Comparison of ENCODE assay signal across 9 cellular contexts in genomic region chr12:68612675-68613074, GRCh38. TPM values are rescaled to one million over a fixed set of nuclear protein-coding genes. Genes with fewer than 3 reads are reported as not detected.
DNase-seq lines count a peak whose midpoint lies in the region; ATAC-seq and TF ChIP-seq lines count a peak whose summit lies in the region.
"Had no signal": no experiment of that assay in that cellular context is flagged by ENCODE, and none has a peak within 500 bp of the region (broad histone marks: within the 10 kb centered on the region; RNA-seq: fewer than 3 reads in every experiment).

No MANE protein-coding gene starts in this region.

- H3K36me3 Mint-ChIP-seq in activated naive CD4-positive, alpha-beta T cell treated with anti-CD3 and anti-CD28 coated beads, Interleukin-2, amount 10 ng/mL, durations not matched to agents 7 days and 5 days: peaks cover 47% of the 10 kb centered on the region

- H3K4me3 Mint-ChIP-seq in activated naive CD4-positive, alpha-beta T cell treated with anti-CD3 and anti-CD28 coated beads, Interleukin-2, amount 10 ng/mL, durations not matched to agents 7 days and 5 days: peak overlapping the region; percentile 96

- H3K9me3 ChIP-seq in ascending aorta: no peaks in the 10 kb centered on the region
- no peaks in the 10 kb centered on the region for H3K9me3 ChIP-seq in liver (ENCODE audit: control insufficient read depth in 4 of 4, low read length in 3 of 4)
- no peaks in the 10 kb centered on the region for H3K9me3 ChIP-seq in transverse colon

- no peak for TF ChIP-seq CTCF in ascending aorta (IDR thresholded peaks at IDR 0.05)
- TF ChIP-seq CTCF in liver (IDR thresholded peaks at IDR 0.05; ENCODE audit: low read depth, low read length, missing input control): no peak
- no peak for TF ChIP-seq CTCF in transverse colon (IDR thresholded peaks at IDR 0.05)

- peaks cover 54% of the 10 kb centered on the region for H3K4me1 Mint-ChIP-seq in activated naive CD4-positive, alpha-beta T cell treated with anti-CD3 and anti-CD28 coated beads, Interleukin-2, amount 10 ng/mL, durations not matched to agents 7 days and 5 days

- TF ChIP-seq POLR2A in transverse colon (IDR thresholded peaks at IDR 0.05): peak; percentile 69

- TF ChIP-seq EP300 in transverse colon (IDR thresholded peaks at IDR 0.05; ENCODE audit: low read depth): no peak

- in situ Hi-C loops in transverse colon (cut with MboI; ENCODE audit: low pct_ligation_motif_present in 1 of 4, low pct_unique_long_range_greater_than_20kb in 1 of 4, low sequenced_read_pairs in 3 of 4): loop anchor here in 1 of 4 donors (25.0 kb wide), 1 partner anchor 250 kb away; no protein-coding TSS in a partner anchor

- 10% methylated on average over 4 of the region's 4 CpGs for WGBS in liver
- WGBS in transverse colon (ENCODE audit: low coverage in 1 of 2), 2 donors: 2 to 3% methylated on average over 4 of the region's 4 CpGs

- peak overlapping the region; percentile 99 to 100 for H3K27ac ChIP-seq in ascending aorta
- H3K27ac ChIP-seq in liver (ENCODE audit: low read depth in 1 of 2, low read length in 2 of 2): peak overlapping the region; percentile 95 to 97
- peak overlapping the region; percentile 92 to 100 (median 97) for H3K27ac ChIP-seq in transverse colon

- CTCF ChIA-PET in activated naive CD4-positive, alpha-beta T cell treated with anti-CD3 and anti-CD28 coated beads, Interleukin-2, amount 10 ng/mL, durations not matched to agents 7 days and 5 days (lab: Charles Lee): interaction anchor here (0.9 to 1.3 kb wide), 2 partner anchors 48 to 253 kb away, joined by 3 read pairs; no protein-coding TSS in a partner anchor

- TF ChIP-seq RAD21 in liver (IDR thresholded peaks at IDR 0.05): no peak

- DNase-seq in activated naive CD4-positive, alpha-beta T cell treated with anti-CD3 and anti-CD28 coated beads, Interleukin-2, amount 10 ng/mL, durations not matched to agents 7 days and 5 days: no peak
- DNase-seq in activated naive CD4-positive, alpha-beta T cell treated with Interleukin-2 at 50 U/mL for 16 hours: no peak
- DNase-seq in ascending aorta (ENCODE audit: low spot score in 2 of 2): no peak
- DNase-seq in transverse colon: no peak
- DNase-seq in DMS 273 (lab: John Stamatoyannopoulos, UW; ENCODE audit: unreplicated experiment): no peak
- DNase-seq in cerebellar nuclear complex (lab: John Stamatoyannopoulos, UW): no peak
- DNase-seq: NCI-H1105 had no signal

- ATAC-seq in HG03378 (IDR thresholded peaks at IDR 0.05; ENCODE audit: unreplicated experiment): no peak

- H3K4me1 ChIP-seq in ascending aorta (peaks cover 13 to 34% of the 10 kb centered on the region in 2 donors), liver (ENCODE audit: control insufficient read depth in 4 of 4, insufficient read depth in 4 of 4, low read length in 3 of 4) (peaks cover 11 to 35% (median 27%) of the 10 kb centered on the region in 4 donors), transverse colon (peaks cover 33 to 58% (median 46%) of the 10 kb centered on the region in 4 donors)

- peaks cover 2% of the 10 kb centered on the region for H3K9me3 Mint-ChIP-seq in activated naive CD4-positive, alpha-beta T cell treated with anti-CD3 and anti-CD28 coated beads, Interleukin-2, amount 10 ng/mL, durations not matched to agents 7 days and 5 days

- H3K27me3 ChIP-seq in ascending aorta (no peaks in the 10 kb centered on the region), liver (ENCODE audit: control insufficient read depth in 4 of 4, insufficient read depth in 4 of 4, low read length in 3 of 4) (no peaks in the 10 kb centered on the region), transverse colon (no peaks in the 10 kb centered on the region)

- H3K36me3 ChIP-seq in ascending aorta: no peaks in the 10 kb centered on the region
- no peaks in the 10 kb centered on the region for H3K36me3 ChIP-seq in liver (ENCODE audit: control insufficient read depth in 4 of 4, insufficient read depth in 3 of 4, low read depth in 1 of 4, low read length in 3 of 4)
- H3K36me3 ChIP-seq in transverse colon: no peaks in the 10 kb centered on the region

- H3K4me3 ChIP-seq in ascending aorta: peak overlapping the region; percentile 84 to 98
- peak overlapping the region in 2 of 3 donors; percentile 75 to 99 for H3K4me3 ChIP-seq in liver (ENCODE audit: low read depth in 1 of 3, low read length in 3 of 3)
- H3K4me3 ChIP-seq in transverse colon: peak overlapping the region; percentile 32 to 94 (median 78)

- H3K9ac ChIP-seq in liver (ENCODE audit: low read depth in 1 of 2, low read length in 2 of 2): peak overlapping the region; percentile 98 to 100

- intact Hi-C loops in ascending aorta (cut with DNase I): loop anchor here (5.0 to 10.0 kb wide), 3 partner anchors 190 to 1338 kb away; no protein-coding TSS in a partner anchor
- intact Hi-C loops in transverse colon (cut with DNase I; ENCODE audit: low total_unique reads): loop anchor here (10.0 kb wide), 1 partner anchor 248 kb away; no protein-coding TSS in a partner anchor

- peak overlapping the region; percentile 98 for H3K27ac Mint-ChIP-seq in activated naive CD4-positive, alpha-beta T cell treated with anti-CD3 and anti-CD28 coated beads, Interleukin-2, amount 10 ng/mL, durations not matched to agents 7 days and 5 days

- H3K27me3 Mint-ChIP-seq in activated naive CD4-positive, alpha-beta T cell treated with anti-CD3 and anti-CD28 coated beads, Interleukin-2, amount 10 ng/mL, durations not matched to agents 7 days and 5 days: no peaks in the 10 kb centered on the region

TF ChIP-seq in liver, 16 proteins besides CTCF, POLR2A, EP300 and RAD21:
- TF ChIP-seq YY1 (IDR thresholded peaks at IDR 0.05): no peak
- TF ChIP-seq MAX (IDR thresholded peaks at IDR 0.05): no peak
- no peak for TF ChIP-seq SP1 (IDR thresholded peaks at IDR 0.05)
- no peak for TF ChIP-seq GABPA (IDR thresholded peaks at IDR 0.05 in 1 of 2, conservative IDR thresholded peaks at IDR 0.05 in 1 of 2)
- TF ChIP-seq, protein P1, sequence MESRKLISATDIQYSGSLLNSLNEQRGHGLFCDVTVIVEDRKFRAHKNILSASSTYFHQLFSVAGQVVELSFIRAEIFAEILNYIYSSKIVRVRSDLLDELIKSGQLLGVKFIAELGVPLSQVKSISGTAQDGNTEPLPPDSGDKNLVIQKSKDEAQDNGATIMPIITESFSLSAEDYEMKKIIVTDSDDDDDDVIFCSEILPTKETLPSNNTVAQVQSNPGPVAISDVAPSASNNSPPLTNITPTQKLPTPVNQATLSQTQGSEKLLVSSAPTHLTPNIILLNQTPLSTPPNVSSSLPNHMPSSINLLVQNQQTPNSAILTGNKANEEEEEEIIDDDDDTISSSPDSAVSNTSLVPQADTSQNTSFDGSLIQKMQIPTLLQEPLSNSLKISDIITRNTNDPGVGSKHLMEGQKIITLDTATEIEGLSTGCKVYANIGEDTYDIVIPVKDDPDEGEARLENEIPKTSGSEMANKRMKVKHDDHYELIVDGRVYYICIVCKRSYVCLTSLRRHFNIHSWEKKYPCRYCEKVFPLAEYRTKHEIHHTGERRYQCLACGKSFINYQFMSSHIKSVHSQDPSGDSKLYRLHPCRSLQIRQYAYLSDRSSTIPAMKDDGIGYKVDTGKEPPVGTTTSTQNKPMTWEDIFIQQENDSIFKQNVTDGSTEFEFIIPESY (IDR thresholded peaks at IDR 0.05): no peak
- TF ChIP-seq FOXA2 (IDR thresholded peaks at IDR 0.05): no peak
- TF ChIP-seq TAF1 (conservative IDR thresholded peaks at IDR 0.05): no peak
- no peak for TF ChIP-seq JUND (IDR thresholded peaks at IDR 0.05)
- no peak for TF ChIP-seq HNF4G (IDR thresholded peaks at IDR 0.05)
- TF ChIP-seq RXRA (IDR thresholded peaks at IDR 0.05): no peak
- TF ChIP-seq, protein P2, sequence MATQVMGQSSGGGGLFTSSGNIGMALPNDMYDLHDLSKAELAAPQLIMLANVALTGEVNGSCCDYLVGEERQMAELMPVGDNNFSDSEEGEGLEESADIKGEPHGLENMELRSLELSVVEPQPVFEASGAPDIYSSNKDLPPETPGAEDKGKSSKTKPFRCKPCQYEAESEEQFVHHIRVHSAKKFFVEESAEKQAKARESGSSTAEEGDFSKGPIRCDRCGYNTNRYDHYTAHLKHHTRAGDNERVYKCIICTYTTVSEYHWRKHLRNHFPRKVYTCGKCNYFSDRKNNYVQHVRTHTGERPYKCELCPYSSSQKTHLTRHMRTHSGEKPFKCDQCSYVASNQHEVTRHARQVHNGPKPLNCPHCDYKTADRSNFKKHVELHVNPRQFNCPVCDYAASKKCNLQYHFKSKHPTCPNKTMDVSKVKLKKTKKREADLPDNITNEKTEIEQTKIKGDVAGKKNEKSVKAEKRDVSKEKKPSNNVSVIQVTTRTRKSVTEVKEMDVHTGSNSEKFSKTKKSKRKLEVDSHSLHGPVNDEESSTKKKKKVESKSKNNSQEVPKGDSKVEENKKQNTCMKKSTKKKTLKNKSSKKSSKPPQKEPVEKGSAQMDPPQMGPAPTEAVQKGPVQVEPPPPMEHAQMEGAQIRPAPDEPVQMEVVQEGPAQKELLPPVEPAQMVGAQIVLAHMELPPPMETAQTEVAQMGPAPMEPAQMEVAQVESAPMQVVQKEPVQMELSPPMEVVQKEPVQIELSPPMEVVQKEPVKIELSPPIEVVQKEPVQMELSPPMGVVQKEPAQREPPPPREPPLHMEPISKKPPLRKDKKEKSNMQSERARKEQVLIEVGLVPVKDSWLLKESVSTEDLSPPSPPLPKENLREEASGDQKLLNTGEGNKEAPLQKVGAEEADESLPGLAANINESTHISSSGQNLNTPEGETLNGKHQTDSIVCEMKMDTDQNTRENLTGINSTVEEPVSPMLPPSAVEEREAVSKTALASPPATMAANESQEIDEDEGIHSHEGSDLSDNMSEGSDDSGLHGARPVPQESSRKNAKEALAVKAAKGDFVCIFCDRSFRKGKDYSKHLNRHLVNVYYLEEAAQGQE (IDR thresholded peaks at IDR 0.05): no peak
- TF ChIP-seq HNF4A (conservative IDR thresholded peaks at IDR 0.05): no peak
- TF ChIP-seq EGR1 (IDR thresholded peaks at IDR 0.05; ENCODE audit: low read depth in 2 of 2): no peak
- TF ChIP-seq ATF3 (IDR thresholded peaks at IDR 0.05): no peak
- no peak for TF ChIP-seq NR2F2 (IDR thresholded peaks at IDR 0.05)
- no peak for TF ChIP-seq FOXA1 (IDR thresholded peaks at IDR 0.05)

RNA-seq across cellular contexts. Expression of gene RAP1B, which starts 2.0 kb away (rescaled TPM):
- total RNA-seq in ascending aorta: 140 TPM
- total RNA-seq in liver: 100 to 1,000 TPM in 1 of 2 donors, 10 to 100 TPM in 1; 79.3 to 123 TPM
- polyA plus RNA-seq in liver: 10 to 100 TPM; 56.2 to 65.6 TPM
- 100 to 1,000 TPM; 180 to 380 (median 224) TPM for total RNA-seq in transverse colon
